In genomic region chr1:6502000-6502891, GRCh38 we compare ENCODE assay signal across 17 cellular contexts. TPM values are rescaled to one million over a fixed set of nuclear protein-coding genes. Genes with fewer than 3 reads are reported as not detected.
DNase-seq lines count a peak whose midpoint lies in the region; ATAC-seq, FAIRE-seq and TF ChIP-seq lines count a peak whose summit lies in the region.
"Had no signal": no experiment of that assay in that cellular context is flagged by ENCODE, and none has a peak within 500 bp of the region (broad histone marks: within the 10 kb centered on the region; RNA-seq: fewer than 3 reads in every experiment).

No MANE protein-coding gene starts in this region.

- H3K9me3 Mint-ChIP-seq in astrocyte (ENCODE audit: unreplicated experiment) (no peaks in the 10 kb centered on the region), natural killer cell (no peaks in the 10 kb centered on the region)
- H3K9me3 Mint-ChIP-seq in naive thymus-derived CD8-positive, alpha-beta T cell, result no peaks in the 10 kb centered on the region
- no peaks in the 10 kb centered on the region for H3K9me3 Mint-ChIP-seq in activated CD4-positive, alpha-beta memory T cell treated with anti-CD3 and anti-CD28 coated beads for 36 hours
- H3K9me3 Mint-ChIP-seq: activated CD4-positive, alpha-beta T cell treated with anti-CD3 and anti-CD28 coated beads, Interleukin-2, amount 10 ng/mL, durations not matched to agents 24 days and 14 days; activated T-helper 2 cell treated with anti-CD3 and anti-CD28 coated beads, Interferon-gamma antibody, Interleukin-2, Interleukin-4, amounts not matched to agents 10 μg/mL and 5 μg/mL and 100 μg/mL, durations not matched to agents 14 hours and 24 hours and 36 hours; GM23338; memory B cell had no signal

- H3K4me3 Mint-ChIP-seq in astrocyte (ENCODE audit: unreplicated experiment) (no peak overlapping the region), natural killer cell (no peak overlapping the region)
- no peak overlapping the region for H3K4me3 Mint-ChIP-seq in naive thymus-derived CD8-positive, alpha-beta T cell
- no peak overlapping the region for H3K4me3 Mint-ChIP-seq in activated CD4-positive, alpha-beta memory T cell treated with anti-CD3 and anti-CD28 coated beads for 36 hours
- H3K4me3 Mint-ChIP-seq: activated CD4-positive, alpha-beta T cell treated with anti-CD3 and anti-CD28 coated beads, Interleukin-2, amount 10 ng/mL, durations not matched to agents 24 days and 14 days; GM23338; memory B cell had no signal

- POLR2A ChIA-PET in naive thymus-derived CD8-positive, alpha-beta T cell (lab: Charles Lee), result no interaction called here
- POLR2A ChIA-PET in activated CD4-positive, alpha-beta memory T cell treated with anti-CD3 and anti-CD28 coated beads for 36 hours (lab: Charles Lee), result no interaction called here

- no peak overlapping the region for H3K9ac ChIP-seq in astrocyte (ENCODE audit: low read length)

- TF ChIP-seq CTCF in astrocyte (IDR thresholded peaks at IDR 0.05; ENCODE audit: insufficient read depth, low read depth, low read length), result no peak
- TF ChIP-seq CTCF in natural killer cell (IDR thresholded peaks at IDR 0.05), result no peak

- H3K4me1 ChIP-seq in astrocyte (ENCODE audit: insufficient read depth, low read length) (no peaks in the 10 kb centered on the region), right cardiac atrium (ENCODE audit: control insufficient read depth, insufficient read depth, low read length) (peaks cover 5% of the 10 kb centered on the region)

- DNase-seq in CD1c-positive myeloid dendritic cell (ENCODE audit: extremely low spot score) (peak; percentile 94), astrocyte (ENCODE audit: low read depth) (no peak), right cardiac atrium (peak; percentile 86 to 95 (median 94)), posterior vena cava (ENCODE audit: low spot score) (peak; percentile 91), natural killer cell (no peak), COLO668 (lab: John Stamatoyannopoulos, UW; ENCODE audit: unreplicated experiment) (no peak)
- DNase-seq in naive thymus-derived CD8-positive, alpha-beta T cell, result no peak
- no peak for DNase-seq in activated CD4-positive, alpha-beta memory T cell treated with anti-CD3 and anti-CD28 coated beads for 36 hours
- DNase-seq: activated CD4-positive, alpha-beta T cell treated with anti-CD3 and anti-CD28 coated beads, Interleukin-2, amount 10 ng/mL, durations not matched to agents 24 days and 14 days; central memory CD4-positive, alpha-beta T cell; DND-41; NCI-H1694 had no signal

- H4K20me1 ChIP-seq in astrocyte (ENCODE audit: insufficient read depth, low read length), result no peaks in the 10 kb centered on the region

- no peaks in the 10 kb centered on the region for H3K36me3 ChIP-seq in astrocyte (ENCODE audit: insufficient read depth, low read length)
- H3K36me3 ChIP-seq: thyroid gland had no signal

- H3K4me3 ChIP-seq in astrocyte (ENCODE audit: insufficient read depth, low read depth, low read length), result no peak overlapping the region
- H3K4me3 ChIP-seq in right cardiac atrium (ENCODE audit: low read length), result no peak overlapping the region
- H3K4me3 ChIP-seq: GM23338, thyroid gland had no signal

- H3K4me1 Mint-ChIP-seq in astrocyte (ENCODE audit: low read depth, unreplicated experiment) (no peaks in the 10 kb centered on the region), natural killer cell (peaks cover 7% of the 10 kb centered on the region in 2 donors)
- H3K4me1 Mint-ChIP-seq in naive thymus-derived CD8-positive, alpha-beta T cell, result peaks cover 0 to 8% (median 4%) of the 10 kb centered on the region in 4 donors
- peaks cover 5% of the 10 kb centered on the region for H3K4me1 Mint-ChIP-seq in activated CD4-positive, alpha-beta memory T cell treated with anti-CD3 and anti-CD28 coated beads for 36 hours (ENCODE audit: low read depth)
- H3K4me1 Mint-ChIP-seq: activated CD4-positive, alpha-beta T cell treated with anti-CD3 and anti-CD28 coated beads, Interleukin-2, amount 10 ng/mL, durations not matched to agents 24 days and 14 days had no signal

- H3K36me3 Mint-ChIP-seq in astrocyte (ENCODE audit: low read depth, unreplicated experiment) (no peaks in the 10 kb centered on the region), natural killer cell (no peaks in the 10 kb centered on the region)
- no peaks in the 10 kb centered on the region for H3K36me3 Mint-ChIP-seq in naive thymus-derived CD8-positive, alpha-beta T cell
- H3K36me3 Mint-ChIP-seq in activated CD4-positive, alpha-beta memory T cell treated with anti-CD3 and anti-CD28 coated beads for 36 hours, result no peaks in the 10 kb centered on the region
- H3K36me3 Mint-ChIP-seq: memory B cell had no signal

- peaks cover 2% of the 10 kb centered on the region for H3K27me3 ChIP-seq in astrocyte (ENCODE audit: insufficient read depth, low read length)
- no peaks in the 10 kb centered on the region for H3K27me3 ChIP-seq in right cardiac atrium (ENCODE audit: control insufficient read depth, insufficient read depth)
- H3K27me3 ChIP-seq: thyroid gland had no signal

- H3K27ac ChIP-seq in astrocyte (ENCODE audit: low read depth, low read length), result no peak overlapping the region
- H3K27ac ChIP-seq in right cardiac atrium (ENCODE audit: low read length), result no peak overlapping the region
- H3K27ac ChIP-seq: thyroid gland had no signal

- no peak for FAIRE-seq in astrocyte (lab: Jason Lieb, UNC)
- FAIRE-seq: GM12891 had no signal

- no peak overlapping the region for H3K4me2 ChIP-seq in astrocyte (ENCODE audit: low read length)
- H3K4me2 ChIP-seq: GM23338 had no signal

- intact Hi-C loops in right cardiac atrium (cut with DNase I) (no loop called here), posterior vena cava (cut with DNase I) (no loop called here), natural killer cell (cut with micrococcal nuclease) (no loop called here)
- intact Hi-C loops in activated CD4-positive, alpha-beta memory T cell treated with anti-CD3 and anti-CD28 coated beads for 36 hours (cut with micrococcal nuclease), result no loop called here

- peak overlapping the region; percentile 10 for H2AFZ ChIP-seq in astrocyte (ENCODE audit: low read depth, low read length)
- H2AFZ ChIP-seq: GM23338 had no signal

- H3K27me3 Mint-ChIP-seq in astrocyte (ENCODE audit: low read depth, unreplicated experiment) (peaks cover 23% of the 10 kb centered on the region), natural killer cell (ENCODE audit: low read depth in 2 of 2) (peaks cover 0 to 15% of the 10 kb centered on the region in 2 donors)
- peaks cover 0 to 20% (median 4%) of the 10 kb centered on the region in 5 donors for H3K27me3 Mint-ChIP-seq in naive thymus-derived CD8-positive, alpha-beta T cell
- peaks cover 3% of the 10 kb centered on the region for H3K27me3 Mint-ChIP-seq in activated CD4-positive, alpha-beta memory T cell treated with anti-CD3 and anti-CD28 coated beads for 36 hours

- no peaks in the 10 kb centered on the region for H3K79me2 ChIP-seq in astrocyte (ENCODE audit: insufficient read depth, low read length)

- H3K9me3 ChIP-seq in astrocyte (ENCODE audit: insufficient read depth, low read depth, low read length), result no peaks in the 10 kb centered on the region
- H3K9me3 ChIP-seq in right cardiac atrium (ENCODE audit: control insufficient read depth, low read length), result no peaks in the 10 kb centered on the region
- H3K9me3 ChIP-seq: thyroid gland had no signal

- H3K27ac Mint-ChIP-seq in astrocyte (ENCODE audit: unreplicated experiment), result no peak overlapping the region
- no peak overlapping the region for H3K27ac Mint-ChIP-seq in natural killer cell
- no peak overlapping the region for H3K27ac Mint-ChIP-seq in naive thymus-derived CD8-positive, alpha-beta T cell
- H3K27ac Mint-ChIP-seq in activated CD4-positive, alpha-beta memory T cell treated with anti-CD3 and anti-CD28 coated beads for 36 hours, result no peak overlapping the region
- H3K27ac Mint-ChIP-seq: activated CD4-positive, alpha-beta T cell treated with anti-CD3 and anti-CD28 coated beads, Interleukin-2, amount 10 ng/mL, durations not matched to agents 24 days and 14 days; activated T-helper 2 cell treated with anti-CD3 and anti-CD28 coated beads, Interferon-gamma antibody, Interleukin-2, Interleukin-4, amounts not matched to agents 10 μg/mL and 5 μg/mL and 100 μg/mL, durations not matched to agents 14 hours and 24 hours and 36 hours; GM23338; memory B cell had no signal

- peak; percentile 65 to 66 for ATAC-seq in right cardiac atrium
- no peak for ATAC-seq in natural killer cell
- ATAC-seq in naive thymus-derived CD8-positive, alpha-beta T cell, result no peak
- ATAC-seq: GM23338 had no signal

- CTCF ChIA-PET in activated CD4-positive, alpha-beta memory T cell treated with anti-CD3 and anti-CD28 coated beads for 36 hours (lab: Charles Lee), result interaction anchor here (0.9 to 1.5 kb wide), 3 partner anchors 12 to 16 kb away, joined by 3 to 9 read pairs (median 4); no protein-coding TSS in a partner anchor

- WGBS in right cardiac atrium, result 51% methylated on average over 31 of the region's 31 CpGs

RNA-seq across cellular contexts. Expression of gene PLEKHG5, which starts 10.8 kb away (rescaled TPM):
- 23.0 and 25.1 TPM in 2 replicates for total RNA-seq in astrocyte
- 1 to 10 TPM; 7.0 to 9.2 (median 8.5) TPM for total RNA-seq in right cardiac atrium
- polyA plus RNA-seq in right cardiac atrium, result 9.9 TPM
- 10 to 100 TPM in 1 of 2 donors, 1 to 10 TPM in 1; 8.9 to 13.0 TPM for total RNA-seq in posterior vena cava
- total RNA-seq in natural killer cell, result 1 to 10 TPM in 1 of 3 donors, under 1 TPM in 2; 0.16 to 1.1 (median 0.54) TPM
- total RNA-seq in naive thymus-derived CD8-positive, alpha-beta T cell, result 1 to 10 TPM; 6.3 to 7.0 TPM
- 1 to 10 TPM in 1 of 3 donors, under 1 TPM in 2; 0.57 to 1.4 (median 0.59) TPM for polyA plus RNA-seq in naive thymus-derived CD8-positive, alpha-beta T cell
- 1 to 10 TPM; 2.1 to 2.2 TPM for total RNA-seq in activated CD4-positive, alpha-beta memory T cell treated with anti-CD3 and anti-CD28 coated beads for 36 hours

RNA-seq across cellular contexts. Expression of gene TNFRSF25, which starts 36.3 kb away (rescaled TPM):
- 16.5 and 18.8 TPM in 2 replicates for total RNA-seq in astrocyte
- total RNA-seq in right cardiac atrium, result 1 to 10 TPM; 4.4 to 6.4 (median 5.1) TPM
- 6.6 TPM for polyA plus RNA-seq in right cardiac atrium
- total RNA-seq in posterior vena cava, result 1 to 10 TPM; 7.0 to 9.2 TPM
- total RNA-seq in natural killer cell, result 10 to 100 TPM; 14.5 to 41.5 (median 19.9) TPM
- total RNA-seq in naive thymus-derived CD8-positive, alpha-beta T cell, result 100 to 1,000 TPM; 378 to 381 TPM
- 10 to 100 TPM in 2 of 3 donors, 1 to 10 TPM in 1; 7.2 to 28.7 (median 10.6) TPM for polyA plus RNA-seq in naive thymus-derived CD8-positive, alpha-beta T cell
- 10 to 100 TPM; 90.0 to 97.4 TPM for total RNA-seq in activated CD4-positive, alpha-beta memory T cell treated with anti-CD3 and anti-CD28 coated beads for 36 hours

RNA-seq across cellular contexts. Expression of gene NOL9, which starts 52.1 kb away (rescaled TPM):
- total RNA-seq in astrocyte, result 24.0 and 26.8 TPM in 2 replicates
- 10 to 100 TPM; 12.8 to 17.1 (median 15.6) TPM for total RNA-seq in right cardiac atrium
- polyA plus RNA-seq in right cardiac atrium, result 6.0 TPM
- total RNA-seq in posterior vena cava, result 10 to 100 TPM; 21.2 to 23.9 TPM
- total RNA-seq in natural killer cell, result 10 to 100 TPM; 40.7 to 53.3 (median 52.0) TPM
- total RNA-seq in naive thymus-derived CD8-positive, alpha-beta T cell, result 10 to 100 TPM; 81.3 to 93.0 TPM
- polyA plus RNA-seq in naive thymus-derived CD8-positive, alpha-beta T cell, result 10 to 100 TPM; 10.4 to 19.4 (median 18.5) TPM
- 10 to 100 TPM; 29.8 to 32.5 TPM for total RNA-seq in activated CD4-positive, alpha-beta memory T cell treated with anti-CD3 and anti-CD28 coated beads for 36 hours

RNA-seq across cellular contexts. Expression of gene TAS1R1, which starts 52.9 kb away (rescaled TPM):
- total RNA-seq in astrocyte (not detected in 2 replicates), right cardiac atrium (not detected), posterior vena cava (not detected), natural killer cell (not detected)
- polyA plus RNA-seq in right cardiac atrium, result not detected
- not detected for total RNA-seq in naive thymus-derived CD8-positive, alpha-beta T cell
- polyA plus RNA-seq in naive thymus-derived CD8-positive, alpha-beta T cell, result under 1 TPM in 1 of 3 donors, not detected in 2; 0.06 TPM
- not detected for total RNA-seq in activated CD4-positive, alpha-beta memory T cell treated with anti-CD3 and anti-CD28 coated beads for 36 hours
- total RNA-seq: activated CD4-positive, alpha-beta T cell treated with anti-CD3 and anti-CD28 coated beads, Interleukin-2, amount 10 ng/mL, durations not matched to agents 24 days and 14 days; activated T-helper 2 cell treated with anti-CD3 and anti-CD28 coated beads, Interferon-gamma antibody, Interleukin-2, Interleukin-4, amounts not matched to agents 10 μg/mL and 5 μg/mL and 100 μg/mL, durations not matched to agents 14 hours and 24 hours and 36 hours; GM23338; thyroid gland had no signal

Comparison
In these comparisons a context has a peak if more than half of its experiments do, and no peak if none do; other contexts are left out.
1. DNase-seq: peak in CD1c-positive myeloid dendritic cell (single experiment), right cardiac atrium (3 of 3) and posterior vena cava (single experiment); none in astrocyte (single experiment), natural killer cell (single experiment), naive thymus-derived CD8-positive, alpha-beta T cell (0 of 10), COLO668 (single experiment) and activated CD4-positive, alpha-beta memory T cell treated with anti-CD3 and anti-CD28 coated beads for 36 hours (single experiment).
2. ATAC-seq: peak in right cardiac atrium (2 of 2); none in natural killer cell (0 of 3) and naive thymus-derived CD8-positive, alpha-beta T cell (0 of 2).